In the genomic region with DNA sequence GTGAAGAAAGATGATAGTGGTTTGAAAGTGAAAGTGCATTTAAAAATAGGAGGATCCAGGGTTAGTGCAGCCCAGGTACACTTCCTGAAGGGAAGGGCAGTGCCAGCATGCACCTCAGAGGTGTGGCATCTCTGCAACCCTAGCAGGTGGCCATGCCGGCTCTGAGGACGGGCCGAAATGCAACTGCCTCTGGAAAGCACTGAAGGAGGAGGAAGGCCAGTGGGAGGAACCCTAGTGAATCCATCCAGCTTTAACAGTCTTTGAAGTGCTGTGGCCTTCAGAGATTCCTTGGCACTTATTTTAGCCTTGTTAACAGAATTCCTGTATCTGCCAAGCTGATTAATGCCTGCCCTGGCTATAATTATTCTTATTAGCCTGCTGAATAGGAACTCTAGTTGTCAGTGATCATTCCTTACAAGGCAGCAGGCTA, we compare ENCODE assay signal across 12 cellular contexts. TPM values are rescaled to one million over a fixed set of nuclear protein-coding genes. Genes with fewer than 3 reads are reported as not detected.
DNase-seq lines count a peak whose midpoint lies in the region; ATAC-seq lines count a peak whose summit lies in the region.
"Had no signal": no experiment of that assay in that cellular context is flagged by ENCODE, and none has a peak within 500 bp of the region (broad histone marks: within the 10 kb centered on the region; RNA-seq: fewer than 3 reads in every experiment).

No MANE protein-coding gene starts in this region.

- no peaks in the 10 kb centered on the region for H3K9me2 ChIP-seq in GM23248 (ENCODE audit: insufficient read depth)

- intact Hi-C loops in left ventricle myocardium superior (cut with micrococcal nuclease): no loop called here

- no peaks in the 10 kb centered on the region for H4K20me1 ChIP-seq in GM23248 (ENCODE audit: insufficient read depth)

- H3K79me2 ChIP-seq in GM23248 (ENCODE audit: insufficient read depth): no peaks in the 10 kb centered on the region

- peaks cover 3% of the 10 kb centered on the region; the same call in 1 of the 2 replicates for H3F3A ChIP-seq in GM23248 (ENCODE audit: insufficient read depth)

- 46 to 50% methylated on average over 3 of the region's 3 CpGs for WGBS in GM23248 (ENCODE audit: low coverage in 1 of 2, low lambda C conversion rate in 2 of 2, missing lambda C conversion rate in 2 of 2), 2 experiments

- peak overlapping the region; percentile 21 for H3K4me2 ChIP-seq in GM23248 (ENCODE audit: unreplicated experiment)

- no peak overlapping the region for H3K9ac ChIP-seq in GM23248

- peaks cover 4% of the 10 kb centered on the region for H3K4me1 ChIP-seq in GM23248 (ENCODE audit: insufficient read depth)
- H3K4me1 ChIP-seq: psoas muscle had no signal

- no peak overlapping the region for H2AFZ ChIP-seq in GM23248

- DNase-seq in GM23248 (peak; percentile 16), amniotic epithelial cell (ENCODE audit: low read depth) (peak; percentile 19), left ventricle myocardium superior (peak; percentile 40), retina (peak; percentile 35), nucleus accumbens (lab: John Stamatoyannopoulos, UW) (no peak), CD1c-positive myeloid dendritic cell (ENCODE audit: extremely low spot score) (no peak), NCI-H524 treated with DMSO at 0.1 percent for 48 hours (lab: John Stamatoyannopoulos, UW) (no peak), pons (ENCODE audit: low spot score) (no peak)
- DNase-seq: CD4-positive, alpha-beta T cell; NCI-H1694 treated with DMSO at 0.1 percent for 48 hours; psoas muscle had no signal

- peak; percentile 48 for ATAC-seq in left ventricle myocardium superior

- no peaks in the 10 kb centered on the region for H3K9me3 ChIP-seq in GM23248 (ENCODE audit: low read depth)
- H3K9me3 ChIP-seq: psoas muscle had no signal

- no peak overlapping the region for H3K27ac ChIP-seq in GM23248
- H3K27ac ChIP-seq: psoas muscle had no signal

- in situ Hi-C loops in GM23248 (cut with MboI): no loop called here

- H3K36me3 ChIP-seq in GM23248 (ENCODE audit: low read depth): no peaks in the 10 kb centered on the region

- H3K27me3 ChIP-seq in GM23248 (replicated peaks; ENCODE audit: insufficient read depth): no peaks in the 10 kb centered on the region

- no peak overlapping the region for H3K4me3 ChIP-seq in GM23248
- H3K4me3 ChIP-seq: psoas muscle had no signal

RNA-seq across cellular contexts. Expression of a gene that starts 5.5 kb away (rescaled TPM):
- total RNA-seq in GM23248 (2014; rRNA removed; shearing (Covaris generic)): 25.7 and 27.6 TPM in 2 replicates
- polyA plus RNA-seq in GM23248 (2016; fragmentation: Nextera tagmentation; extraction: Ambion mirVana): 14.7 and 15.2 TPM in 2 replicates
- total RNA-seq in left ventricle myocardium superior: 99.6 TPM
- total RNA-seq: OCI-LY7 had no signal

Comparison
In these comparisons a context has a peak if more than half of its experiments do, and no peak if none do; other contexts are left out.
1. DNase-seq: peak in GM23248 (single experiment), amniotic epithelial cell (single experiment), left ventricle myocardium superior (single experiment) and retina (single experiment); none in nucleus accumbens (0 of 56), CD1c-positive myeloid dendritic cell (single experiment), NCI-H524 treated with DMSO at 0.1 percent for 48 hours (single experiment) and pons (single experiment).